In the genomic region with DNA sequence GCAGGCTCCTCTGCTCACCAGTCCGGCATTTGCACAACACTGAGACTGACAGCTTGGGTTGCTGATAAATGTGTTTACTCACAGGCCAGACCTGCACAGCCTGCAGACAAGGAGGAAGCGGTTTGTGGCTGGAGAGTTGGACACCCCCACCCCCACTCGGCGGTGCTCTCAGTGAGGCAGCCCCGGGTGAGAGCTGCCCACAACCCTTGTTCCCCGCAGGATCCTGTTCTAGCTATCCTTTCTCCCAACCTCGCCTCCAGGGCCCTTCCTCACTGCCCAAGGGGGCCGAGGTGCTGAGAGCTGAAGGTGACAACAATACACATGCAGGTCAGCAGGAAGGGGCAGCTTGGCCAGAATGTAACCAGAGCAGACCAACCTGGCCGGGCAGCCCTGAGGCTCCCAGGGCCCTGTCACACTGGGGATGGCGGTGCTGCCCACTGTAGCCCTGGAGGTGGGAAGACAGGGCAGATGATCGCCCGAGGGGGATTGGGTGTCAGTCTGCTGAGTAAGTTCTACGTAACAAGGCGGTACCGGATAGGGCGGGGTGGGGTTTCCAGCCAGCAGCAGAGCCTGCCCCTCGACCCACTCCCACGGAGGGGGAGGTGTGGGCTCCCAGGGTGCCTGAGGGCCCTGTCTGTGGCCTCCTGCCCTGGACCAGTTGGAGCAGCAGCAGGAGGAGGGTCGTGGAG, we compare ENCODE assay signal across 1 cellular context.
TF ChIP-seq lines count a peak whose summit lies in the region.

No MANE protein-coding gene starts in this region.

TF ChIP-seq in GM23338, 12 proteins besides CTCF, POLR2A, EP300 and RAD21 (continued from another document):
- TF ChIP-seq, protein P1, sequence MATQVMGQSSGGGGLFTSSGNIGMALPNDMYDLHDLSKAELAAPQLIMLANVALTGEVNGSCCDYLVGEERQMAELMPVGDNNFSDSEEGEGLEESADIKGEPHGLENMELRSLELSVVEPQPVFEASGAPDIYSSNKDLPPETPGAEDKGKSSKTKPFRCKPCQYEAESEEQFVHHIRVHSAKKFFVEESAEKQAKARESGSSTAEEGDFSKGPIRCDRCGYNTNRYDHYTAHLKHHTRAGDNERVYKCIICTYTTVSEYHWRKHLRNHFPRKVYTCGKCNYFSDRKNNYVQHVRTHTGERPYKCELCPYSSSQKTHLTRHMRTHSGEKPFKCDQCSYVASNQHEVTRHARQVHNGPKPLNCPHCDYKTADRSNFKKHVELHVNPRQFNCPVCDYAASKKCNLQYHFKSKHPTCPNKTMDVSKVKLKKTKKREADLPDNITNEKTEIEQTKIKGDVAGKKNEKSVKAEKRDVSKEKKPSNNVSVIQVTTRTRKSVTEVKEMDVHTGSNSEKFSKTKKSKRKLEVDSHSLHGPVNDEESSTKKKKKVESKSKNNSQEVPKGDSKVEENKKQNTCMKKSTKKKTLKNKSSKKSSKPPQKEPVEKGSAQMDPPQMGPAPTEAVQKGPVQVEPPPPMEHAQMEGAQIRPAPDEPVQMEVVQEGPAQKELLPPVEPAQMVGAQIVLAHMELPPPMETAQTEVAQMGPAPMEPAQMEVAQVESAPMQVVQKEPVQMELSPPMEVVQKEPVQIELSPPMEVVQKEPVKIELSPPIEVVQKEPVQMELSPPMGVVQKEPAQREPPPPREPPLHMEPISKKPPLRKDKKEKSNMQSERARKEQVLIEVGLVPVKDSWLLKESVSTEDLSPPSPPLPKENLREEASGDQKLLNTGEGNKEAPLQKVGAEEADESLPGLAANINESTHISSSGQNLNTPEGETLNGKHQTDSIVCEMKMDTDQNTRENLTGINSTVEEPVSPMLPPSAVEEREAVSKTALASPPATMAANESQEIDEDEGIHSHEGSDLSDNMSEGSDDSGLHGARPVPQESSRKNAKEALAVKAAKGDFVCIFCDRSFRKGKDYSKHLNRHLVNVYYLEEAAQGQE (IDR thresholded peaks at IDR 0.05; ENCODE audit: unreplicated experiment), result no peak
- TF ChIP-seq, protein P2, sequence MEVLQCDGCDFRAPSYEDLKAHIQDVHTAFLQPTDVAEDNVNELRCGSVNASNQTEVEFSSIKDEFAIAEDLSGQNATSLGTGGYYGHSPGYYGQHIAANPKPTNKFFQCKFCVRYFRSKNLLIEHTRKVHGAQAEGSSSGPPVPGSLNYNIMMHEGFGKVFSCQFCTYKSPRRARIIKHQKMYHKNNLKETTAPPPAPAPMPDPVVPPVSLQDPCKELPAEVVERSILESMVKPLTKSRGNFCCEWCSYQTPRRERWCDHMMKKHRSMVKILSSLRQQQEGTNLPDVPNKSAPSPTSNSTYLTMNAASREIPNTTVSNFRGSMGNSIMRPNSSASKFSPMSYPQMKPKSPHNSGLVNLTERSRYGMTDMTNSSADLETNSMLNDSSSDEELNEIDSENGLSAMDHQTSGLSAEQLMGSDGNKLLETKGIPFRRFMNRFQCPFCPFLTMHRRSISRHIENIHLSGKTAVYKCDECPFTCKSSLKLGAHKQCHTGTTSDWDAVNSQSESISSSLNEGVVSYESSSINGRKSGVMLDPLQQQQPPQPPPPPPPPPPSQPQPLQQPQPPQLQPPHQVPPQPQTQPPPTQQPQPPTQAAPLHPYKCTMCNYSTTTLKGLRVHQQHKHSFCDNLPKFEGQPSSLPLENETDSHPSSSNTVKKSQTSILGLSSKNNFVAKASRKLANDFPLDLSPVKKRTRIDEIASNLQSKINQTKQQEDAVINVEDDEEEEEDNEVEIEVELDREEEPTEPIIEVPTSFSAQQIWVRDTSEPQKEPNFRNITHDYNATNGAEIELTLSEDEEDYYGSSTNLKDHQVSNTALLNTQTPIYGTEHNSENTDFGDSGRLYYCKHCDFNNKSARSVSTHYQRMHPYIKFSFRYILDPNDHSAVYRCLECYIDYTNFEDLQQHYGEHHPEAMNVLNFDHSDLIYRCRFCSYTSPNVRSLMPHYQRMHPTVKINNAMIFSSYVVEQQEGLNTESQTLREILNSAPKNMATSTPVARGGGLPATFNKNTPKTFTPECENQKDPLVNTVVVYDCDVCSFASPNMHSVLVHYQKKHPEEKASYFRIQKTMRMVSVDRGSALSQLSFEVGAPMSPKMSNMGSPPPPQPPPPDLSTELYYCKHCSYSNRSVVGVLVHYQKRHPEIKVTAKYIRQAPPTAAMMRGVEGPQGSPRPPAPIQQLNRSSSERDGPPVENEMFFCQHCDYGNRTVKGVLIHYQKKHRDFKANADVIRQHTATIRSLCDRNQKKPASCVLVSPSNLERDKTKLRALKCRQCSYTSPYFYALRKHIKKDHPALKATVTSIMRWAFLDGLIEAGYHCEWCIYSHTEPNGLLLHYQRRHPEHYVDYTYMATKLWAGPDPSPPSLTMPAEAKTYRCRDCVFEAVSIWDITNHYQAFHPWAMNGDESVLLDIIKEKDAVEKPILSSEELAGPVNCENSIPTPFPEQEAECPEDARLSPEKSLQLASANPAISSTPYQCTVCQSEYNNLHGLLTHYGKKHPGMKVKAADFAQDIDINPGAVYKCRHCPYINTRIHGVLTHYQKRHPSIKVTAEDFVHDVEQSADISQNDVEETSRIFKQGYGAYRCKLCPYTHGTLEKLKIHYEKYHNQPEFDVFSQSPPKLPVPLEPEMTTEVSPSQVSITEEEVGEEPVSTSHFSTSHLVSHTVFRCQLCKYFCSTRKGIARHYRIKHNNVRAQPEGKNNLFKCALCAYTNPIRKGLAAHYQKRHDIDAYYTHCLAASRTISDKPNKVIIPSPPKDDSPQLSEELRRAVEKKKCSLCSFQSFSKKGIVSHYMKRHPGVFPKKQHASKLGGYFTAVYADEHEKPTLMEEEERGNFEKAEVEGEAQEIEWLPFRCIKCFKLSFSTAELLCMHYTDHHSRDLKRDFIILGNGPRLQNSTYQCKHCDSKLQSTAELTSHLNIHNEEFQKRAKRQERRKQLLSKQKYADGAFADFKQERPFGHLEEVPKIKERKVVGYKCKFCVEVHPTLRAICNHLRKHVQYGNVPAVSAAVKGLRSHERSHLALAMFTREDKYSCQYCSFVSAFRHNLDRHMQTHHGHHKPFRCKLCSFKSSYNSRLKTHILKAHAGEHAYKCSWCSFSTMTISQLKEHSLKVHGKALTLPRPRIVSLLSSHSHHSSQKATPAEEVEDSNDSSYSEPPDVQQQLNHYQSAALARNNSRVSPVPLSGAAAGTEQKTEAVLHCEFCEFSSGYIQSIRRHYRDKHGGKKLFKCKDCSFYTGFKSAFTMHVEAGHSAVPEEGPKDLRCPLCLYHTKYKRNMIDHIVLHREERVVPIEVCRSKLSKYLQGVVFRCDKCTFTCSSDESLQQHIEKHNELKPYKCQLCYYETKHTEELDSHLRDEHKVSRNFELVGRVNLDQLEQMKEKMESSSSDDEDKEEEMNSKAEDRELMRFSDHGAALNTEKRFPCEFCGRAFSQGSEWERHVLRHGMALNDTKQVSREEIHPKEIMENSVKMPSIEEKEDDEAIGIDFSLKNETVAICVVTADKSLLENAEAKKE (CRISPR knock-in tag; IDR thresholded peaks at IDR 0.05), result no peak
- no peak for TF ChIP-seq EZH2phosphoT487 (IDR thresholded peaks at IDR 0.05; ENCODE audit: unreplicated experiment)
- TF ChIP-seq STAT1 (IDR thresholded peaks at IDR 0.05; ENCODE audit: unreplicated experiment), result no peak
TF ChIP-seq in GM23338: peak in this region for 0.
